18 cellular contexts compared by ENCODE assay signal in genomic region chr10:33665512-33665911, GRCh38.
"Had no signal": no experiment of that assay in that cellular context is flagged by ENCODE, and none has a peak within 500 bp of the region (broad histone marks: within the 10 kb centered on the region; RNA-seq: fewer than 3 reads in every experiment).

No MANE protein-coding gene starts in this region.

- H3K4me1 ChIP-seq: ascending aorta, parathyroid adenoma, uterus had no signal

- H3K36me3 ChIP-seq: ascending aorta, heart left ventricle, left lung, tibial artery, uterus had no signal

- DNase-seq: activated CD4-positive, alpha-beta T cell treated with anti-CD3 and anti-CD28 coated beads, Interleukin-2, amount 50 U/mL, for 1 hour; central memory CD4-positive, alpha-beta T cell; effector CD4-positive, alpha-beta T cell; heart left ventricle; left lung; mucosa of descending colon; naive thymus-derived CD4-positive, alpha-beta T cell; SK-N-SH; stimulated activated CD4-positive, alpha-beta T cell treated with anti-CD3 and anti-CD28 coated beads, Interleukin-2, amount 100 ng/mL, for 48 hours; stimulated activated naive CD4-positive, alpha-beta T cell; T-cell; T-helper 9 cell; tibial artery; uterus had no signal

- H3K9me3 ChIP-seq: SK-N-SH, uterus had no signal

- H3K9ac ChIP-seq: parathyroid adenoma, SK-N-SH had no signal

- H3K4me3 Mint-ChIP-seq: activated T-helper 1 cell treated with anti-CD3 and anti-CD28 coated beads, Interleukin-12 subunit alpha, Interleukin-12 subunit beta, Interleukin-2, Interleukin-4 antibody, amounts not matched to agents 30 ng/mL and 10 ng/mL and 1 ng/mL, durations not matched to agents 14 hours and 24 hours and 36 hours; naive thymus-derived CD4-positive, alpha-beta T cell; T-cell had no signal

- H3K27me3 ChIP-seq: ascending aorta, heart left ventricle, left lung, tibial artery, uterus had no signal

- H3K36me3 Mint-ChIP-seq: T-cell had no signal

- ATAC-seq: heart left ventricle; left lung; mucosa of descending colon; naive thymus-derived CD4-positive, alpha-beta T cell; T-cell had no signal

- H3K27ac Mint-ChIP-seq: activated T-helper 1 cell treated with anti-CD3 and anti-CD28 coated beads, Interleukin-12 subunit alpha, Interleukin-12 subunit beta, Interleukin-2, Interleukin-4 antibody, amounts not matched to agents 30 ng/mL and 10 ng/mL and 1 ng/mL, durations not matched to agents 14 hours and 24 hours and 36 hours; naive thymus-derived CD4-positive, alpha-beta T cell; T-cell had no signal

- H3K27ac ChIP-seq: ascending aorta, coronary artery, heart left ventricle, left lung, parathyroid adenoma, tibial artery, uterus had no signal

- H3K4me2 ChIP-seq: SK-N-SH had no signal

- H3K4me3 ChIP-seq: ascending aorta, coronary artery, heart left ventricle, left lung, mucosa of descending colon, tibial artery, uterus had no signal

- H3K79me2 ChIP-seq: parathyroid adenoma had no signal

- H3K9me2 ChIP-seq: SK-N-SH had no signal

- H2AFZ ChIP-seq: parathyroid adenoma had no signal
